ENCODE assay signal across 17 cellular contexts in the genomic region with DNA sequence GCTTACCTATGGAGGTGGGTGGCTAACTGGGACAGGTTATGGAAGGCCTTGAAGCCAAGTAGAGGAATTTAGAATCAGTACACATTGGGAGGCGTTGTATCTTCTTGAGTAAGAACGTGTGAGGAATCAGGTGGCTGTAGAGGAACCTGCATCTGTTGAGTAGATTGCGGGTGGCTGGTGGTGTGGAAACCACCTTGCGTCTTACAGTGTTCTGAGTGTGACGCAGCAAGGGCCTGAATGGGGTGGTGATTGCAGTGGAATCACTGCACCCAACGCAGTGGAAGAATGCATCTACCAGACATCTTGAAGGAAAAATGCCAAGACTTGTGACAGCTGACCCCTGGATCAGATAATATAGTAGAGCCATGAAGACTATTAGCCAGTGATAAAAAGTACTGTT.
DNase-seq lines count a peak whose midpoint lies in the region; ATAC-seq and TF ChIP-seq lines count a peak whose summit lies in the region.
"Had no signal": no experiment of that assay in that cellular context is flagged by ENCODE, and none has a peak within 500 bp of the region (broad histone marks: within the 10 kb centered on the region; RNA-seq: fewer than 3 reads in every experiment).

No MANE protein-coding gene starts in this region.

- CTCF ChIA-PET in WTC11 (lab: Charles Lee) = interaction anchor here (1.5 kb wide), 1 partner anchor 76 kb away, joined by 4 read pairs; no protein-coding TSS in a partner anchor

- in situ Hi-C loops in KBM-7 (cut with MboI; ENCODE audit: low pct_unique_long_range_greater_than_20kb, low sequenced_read_pairs) = no loop called here

- peak overlapping the region; percentile 3 for H3K27ac Mint-ChIP-seq in activated naive CD8-positive, alpha-beta T cell treated with anti-CD3 and anti-CD28 coated beads, Interleukin-2, amount 50 U/mL, for 24 hours
- peak overlapping the region; percentile 30 to 55 for H3K27ac Mint-ChIP-seq in natural killer cell treated with Interleukin-12 subunit alpha and Interleukin-12 subunit beta and Interleukin-15 and Interleukin-18, amount 100 ng/mL, for 72 hours
- no peak overlapping the region for H3K27ac Mint-ChIP-seq in WTC11
- H3K27ac Mint-ChIP-seq: HFFc6 had no signal

- H3K4me3 Mint-ChIP-seq in activated naive CD8-positive, alpha-beta T cell treated with anti-CD3 and anti-CD28 coated beads, Interleukin-2, amount 50 U/mL, for 24 hours = no peak overlapping the region
- peak overlapping the region; percentile 41 for H3K4me3 Mint-ChIP-seq in natural killer cell treated with Interleukin-12 subunit alpha and Interleukin-12 subunit beta and Interleukin-15 and Interleukin-18, amount 100 ng/mL, for 72 hours
- H3K4me3 Mint-ChIP-seq in WTC11 = no peak overlapping the region
- H3K4me3 Mint-ChIP-seq: HFFc6 had no signal

- DNase-seq in stimulated activated CD8-positive, alpha-beta memory T cell treated with anti-CD3 and anti-CD28 coated beads, Interleukin-7, amount 100 ng/mL, for 4 hours (ENCODE audit: low read depth in 2 of 2) = peak; percentile 23 to 29
- no peak for DNase-seq in stimulated activated CD8-positive, alpha-beta memory T cell treated with anti-CD3 and anti-CD28 coated beads, Interleukin-4, amount 100 ng/mL, for 48 hours
- DNase-seq in activated naive CD8-positive, alpha-beta T cell treated with anti-CD3 and anti-CD28 coated beads, Interleukin-2, amount 50 U/mL, for 24 hours = no peak
- peak; percentile 83 for DNase-seq in natural killer cell treated with Interleukin-12 subunit alpha and Interleukin-12 subunit beta and Interleukin-15 and Interleukin-18, amount 100 ng/mL, for 72 hours (ENCODE audit: low spot score)
- no peak for DNase-seq in WTC11 (ENCODE audit: low spot score)
- no peak for DNase-seq in KBM-7
- no peak for DNase-seq in pons (ENCODE audit: low spot score)
- DNase-seq: activated effector memory CD4-positive, alpha-beta T cell treated with anti-CD3 and anti-CD28 coated beads, Interleukin-2, amount 50 U/mL, for 16 hours; HFFc6; islet precursor cell; NCI-H1048; NCI-H2029; NCI-H446; pancreas; substantia nigra had no signal

- H3K27me3 Mint-ChIP-seq in activated naive CD8-positive, alpha-beta T cell treated with anti-CD3 and anti-CD28 coated beads, Interleukin-2, amount 50 U/mL, for 24 hours = no peaks in the 10 kb centered on the region
- no peaks in the 10 kb centered on the region for H3K27me3 Mint-ChIP-seq in natural killer cell treated with Interleukin-12 subunit alpha and Interleukin-12 subunit beta and Interleukin-15 and Interleukin-18, amount 100 ng/mL, for 72 hours
- H3K27me3 Mint-ChIP-seq in WTC11 (ENCODE audit: low read depth) = no peaks in the 10 kb centered on the region; the same call in 1 of the 2 replicates

- H3K36me3 Mint-ChIP-seq in activated naive CD8-positive, alpha-beta T cell treated with anti-CD3 and anti-CD28 coated beads, Interleukin-2, amount 50 U/mL, for 24 hours (ENCODE audit: low read depth) = no peaks in the 10 kb centered on the region
- H3K36me3 Mint-ChIP-seq in natural killer cell treated with Interleukin-12 subunit alpha and Interleukin-12 subunit beta and Interleukin-15 and Interleukin-18, amount 100 ng/mL, for 72 hours = no peaks in the 10 kb centered on the region
- no peaks in the 10 kb centered on the region for H3K36me3 Mint-ChIP-seq in WTC11

- ATAC-seq in activated naive CD8-positive, alpha-beta T cell treated with anti-CD3 and anti-CD28 coated beads, Interleukin-2, amount 50 U/mL, for 24 hours = no peak
- peak; percentile 73 to 84 for ATAC-seq in natural killer cell treated with Interleukin-12 subunit alpha and Interleukin-12 subunit beta and Interleukin-15 and Interleukin-18, amount 100 ng/mL, for 72 hours
- ATAC-seq in HG03457 (IDR thresholded peaks at IDR 0.05; ENCODE audit: unreplicated experiment) (no peak), WTC11 (no peak)
- ATAC-seq: activated CD4-positive, CD25-positive, alpha-beta regulatory T cell treated with anti-CD3 and anti-CD28 coated beads, Interleukin-2, amount 50 U/mL, for 24 hours; pancreas had no signal

- peaks cover 65% of the 10 kb centered on the region for H3K4me1 Mint-ChIP-seq in activated naive CD8-positive, alpha-beta T cell treated with anti-CD3 and anti-CD28 coated beads, Interleukin-2, amount 50 U/mL, for 24 hours
- peaks cover 81 to 85% of the 10 kb centered on the region in 2 donors for H3K4me1 Mint-ChIP-seq in natural killer cell treated with Interleukin-12 subunit alpha and Interleukin-12 subunit beta and Interleukin-15 and Interleukin-18, amount 100 ng/mL, for 72 hours (ENCODE audit: low read depth in 2 of 2)
- H3K4me1 Mint-ChIP-seq in WTC11 = no peaks in the 10 kb centered on the region

- no peak for TF ChIP-seq CTCF in WTC11 (IDR thresholded peaks at IDR 0.05)

- H3K9me3 Mint-ChIP-seq in activated naive CD8-positive, alpha-beta T cell treated with anti-CD3 and anti-CD28 coated beads, Interleukin-2, amount 50 U/mL, for 24 hours = peaks cover 7% of the 10 kb centered on the region
- H3K9me3 Mint-ChIP-seq in natural killer cell treated with Interleukin-12 subunit alpha and Interleukin-12 subunit beta and Interleukin-15 and Interleukin-18, amount 100 ng/mL, for 72 hours = no peaks in the 10 kb centered on the region
- peaks cover 15% of the 10 kb centered on the region for H3K9me3 Mint-ChIP-seq in WTC11
- H3K9me3 Mint-ChIP-seq: HFFc6 had no signal

- POLR2A ChIA-PET in WTC11 (lab: Charles Lee) = interaction anchor here (0.6 kb wide), 1 partner anchor 131 kb away, joined by 3 read pairs; no protein-coding TSS in a partner anchor

TF ChIP-seq in WTC11, 78 proteins besides CTCF, POLR2A, EP300 and RAD21:
- TF ChIP-seq PRRX2 (CRISPR knock-in tag; IDR thresholded peaks at IDR 0.05) = no peak
- TF ChIP-seq, protein P1, sequence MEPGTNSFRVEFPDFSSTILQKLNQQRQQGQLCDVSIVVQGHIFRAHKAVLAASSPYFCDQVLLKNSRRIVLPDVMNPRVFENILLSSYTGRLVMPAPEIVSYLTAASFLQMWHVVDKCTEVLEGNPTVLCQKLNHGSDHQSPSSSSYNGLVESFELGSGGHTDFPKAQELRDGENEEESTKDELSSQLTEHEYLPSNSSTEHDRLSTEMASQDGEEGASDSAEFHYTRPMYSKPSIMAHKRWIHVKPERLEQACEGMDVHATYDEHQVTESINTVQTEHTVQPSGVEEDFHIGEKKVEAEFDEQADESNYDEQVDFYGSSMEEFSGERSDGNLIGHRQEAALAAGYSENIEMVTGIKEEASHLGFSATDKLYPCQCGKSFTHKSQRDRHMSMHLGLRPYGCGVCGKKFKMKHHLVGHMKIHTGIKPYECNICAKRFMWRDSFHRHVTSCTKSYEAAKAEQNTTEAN (CRISPR knock-in tag; IDR thresholded peaks at IDR 0.05) = no peak
- TF ChIP-seq ZNF121 (CRISPR knock-in tag; IDR thresholded peaks at IDR 0.05) = no peak
- TF ChIP-seq, protein P2, sequence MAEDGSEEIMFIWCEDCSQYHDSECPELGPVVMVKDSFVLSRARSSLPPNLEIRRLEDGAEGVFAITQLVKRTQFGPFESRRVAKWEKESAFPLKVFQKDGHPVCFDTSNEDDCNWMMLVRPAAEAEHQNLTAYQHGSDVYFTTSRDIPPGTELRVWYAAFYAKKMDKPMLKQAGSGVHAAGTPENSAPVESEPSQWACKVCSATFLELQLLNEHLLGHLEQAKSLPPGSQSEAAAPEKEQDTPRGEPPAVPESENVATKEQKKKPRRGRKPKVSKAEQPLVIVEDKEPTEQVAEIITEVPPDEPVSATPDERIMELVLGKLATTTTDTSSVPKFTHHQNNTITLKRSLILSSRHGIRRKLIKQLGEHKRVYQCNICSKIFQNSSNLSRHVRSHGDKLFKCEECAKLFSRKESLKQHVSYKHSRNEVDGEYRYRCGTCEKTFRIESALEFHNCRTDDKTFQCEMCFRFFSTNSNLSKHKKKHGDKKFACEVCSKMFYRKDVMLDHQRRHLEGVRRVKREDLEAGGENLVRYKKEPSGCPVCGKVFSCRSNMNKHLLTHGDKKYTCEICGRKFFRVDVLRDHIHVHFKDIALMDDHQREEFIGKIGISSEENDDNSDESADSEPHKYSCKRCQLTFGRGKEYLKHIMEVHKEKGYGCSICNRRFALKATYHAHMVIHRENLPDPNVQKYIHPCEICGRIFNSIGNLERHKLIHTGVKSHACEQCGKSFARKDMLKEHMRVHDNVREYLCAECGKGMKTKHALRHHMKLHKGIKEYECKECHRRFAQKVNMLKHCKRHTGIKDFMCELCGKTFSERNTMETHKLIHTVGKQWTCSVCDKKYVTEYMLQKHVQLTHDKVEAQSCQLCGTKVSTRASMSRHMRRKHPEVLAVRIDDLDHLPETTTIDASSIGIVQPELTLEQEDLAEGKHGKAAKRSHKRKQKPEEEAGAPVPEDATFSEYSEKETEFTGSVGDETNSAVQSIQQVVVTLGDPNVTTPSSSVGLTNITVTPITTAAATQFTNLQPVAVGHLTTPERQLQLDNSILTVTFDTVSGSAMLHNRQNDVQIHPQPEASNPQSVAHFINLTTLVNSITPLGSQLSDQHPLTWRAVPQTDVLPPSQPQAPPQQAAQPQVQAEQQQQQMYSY (CRISPR knock-in tag; IDR thresholded peaks at IDR 0.05) = no peak
- TF ChIP-seq, protein P3, sequence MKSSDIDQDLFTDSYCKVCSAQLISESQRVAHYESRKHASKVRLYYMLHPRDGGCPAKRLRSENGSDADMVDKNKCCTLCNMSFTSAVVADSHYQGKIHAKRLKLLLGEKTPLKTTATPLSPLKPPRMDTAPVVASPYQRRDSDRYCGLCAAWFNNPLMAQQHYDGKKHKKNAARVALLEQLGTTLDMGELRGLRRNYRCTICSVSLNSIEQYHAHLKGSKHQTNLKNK (CRISPR knock-in tag; IDR thresholded peaks at IDR 0.05) = no peak
- TF ChIP-seq, protein P4, sequence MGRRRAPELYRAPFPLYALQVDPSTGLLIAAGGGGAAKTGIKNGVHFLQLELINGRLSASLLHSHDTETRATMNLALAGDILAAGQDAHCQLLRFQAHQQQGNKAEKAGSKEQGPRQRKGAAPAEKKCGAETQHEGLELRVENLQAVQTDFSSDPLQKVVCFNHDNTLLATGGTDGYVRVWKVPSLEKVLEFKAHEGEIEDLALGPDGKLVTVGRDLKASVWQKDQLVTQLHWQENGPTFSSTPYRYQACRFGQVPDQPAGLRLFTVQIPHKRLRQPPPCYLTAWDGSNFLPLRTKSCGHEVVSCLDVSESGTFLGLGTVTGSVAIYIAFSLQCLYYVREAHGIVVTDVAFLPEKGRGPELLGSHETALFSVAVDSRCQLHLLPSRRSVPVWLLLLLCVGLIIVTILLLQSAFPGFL (CRISPR knock-in tag; IDR thresholded peaks at IDR 0.05; ENCODE audit: borderline replicate concordance) = no peak
- no peak for TF ChIP-seq ZNF317 (CRISPR knock-in tag; IDR thresholded peaks at IDR 0.05; ENCODE audit: borderline replicate concordance, low read depth)
- no peak for TF ChIP-seq KAT7 (CRISPR knock-in tag; IDR thresholded peaks at IDR 0.05; ENCODE audit: borderline replicate concordance)

Comparison
In these comparisons a context has a peak if more than half of its experiments do, and no peak if none do; other contexts are left out.
1. DNase-seq: peak in stimulated activated CD8-positive, alpha-beta memory T cell treated with anti-CD3 and anti-CD28 coated beads, Interleukin-7, amount 100 ng/mL, for 4 hours (2 of 2) and natural killer cell treated with Interleukin-12 subunit alpha and Interleukin-12 subunit beta and Interleukin-15 and Interleukin-18, amount 100 ng/mL, for 72 hours (single experiment); none in stimulated activated CD8-positive, alpha-beta memory T cell treated with anti-CD3 and anti-CD28 coated beads, Interleukin-4, amount 100 ng/mL, for 48 hours (single experiment), activated naive CD8-positive, alpha-beta T cell treated with anti-CD3 and anti-CD28 coated beads, Interleukin-2, amount 50 U/mL, for 24 hours (single experiment), WTC11 (single experiment), KBM-7 (single experiment) and pons (single experiment).
2. ATAC-seq: peak in natural killer cell treated with Interleukin-12 subunit alpha and Interleukin-12 subunit beta and Interleukin-15 and Interleukin-18, amount 100 ng/mL, for 72 hours (2 of 2); none in activated naive CD8-positive, alpha-beta T cell treated with anti-CD3 and anti-CD28 coated beads, Interleukin-2, amount 50 U/mL, for 24 hours (single experiment), HG03457 (single experiment) and WTC11 (single experiment).